ENCODE assay signal across 17 cellular contexts in genomic region chr2:186526281-186526680, GRCh38. TPM values are rescaled to one million over a fixed set of nuclear protein-coding genes. Genes with fewer than 3 reads are reported as not detected.
DNase-seq lines count a peak whose midpoint lies in the region; ATAC-seq, FAIRE-seq and TF ChIP-seq lines count a peak whose summit lies in the region.
"Had no signal": no experiment of that assay in that cellular context is flagged by ENCODE, and none has a peak within 500 bp of the region (broad histone marks: within the 10 kb centered on the region; RNA-seq: fewer than 3 reads in every experiment).

No MANE protein-coding gene starts in this region.

- H3K14ac ChIP-seq in H1 (ENCODE audit: insufficient read length) = no peak overlapping the region

- H3K79me1 ChIP-seq in H1 (ENCODE audit: low read depth, low read length) = no peaks in the 10 kb centered on the region

- FAIRE-seq in H54 (lab: Jason Lieb, UNC) (peak; percentile 60), H1 (lab: Jason Lieb, UNC) (peak; percentile 19)
- FAIRE-seq: A549, GM18507 had no signal

- H3K56ac ChIP-seq in H1 (replicated peaks; ENCODE audit: insufficient read length, low read depth, low read length) = no peak overlapping the region

- H4K91ac ChIP-seq in H1 (replicated peaks; ENCODE audit: insufficient read length, low read length) = no peak overlapping the region

- peaks cover 16% of the 10 kb centered on the region for H3K4me1 Mint-ChIP-seq in HFFc6 (ENCODE audit: low read depth)
- H3K4me1 Mint-ChIP-seq: CD14-positive monocyte had no signal

- no peak overlapping the region for H2BK120ac ChIP-seq in H1 (replicated peaks; ENCODE audit: low read depth, low read length)

- no peak for ATAC-seq in HG03469 (IDR thresholded peaks at IDR 0.05; ENCODE audit: unreplicated experiment)
- ATAC-seq: A549; CD8-positive, alpha-beta T cell; HCT116 had no signal

- TF ChIP-seq RAD21 in H1 (IDR thresholded peaks at IDR 0.05 in 1 of 2, conservative IDR thresholded peaks at IDR 0.05 in 1 of 2; ENCODE audit: low read depth in 2 of 2, low read length in 2 of 2) = no peak

- TF ChIP-seq POLR2A in H54 (IDR thresholded peaks at IDR 0.05; ENCODE audit: low read depth, low read length) (no peak), H1 (IDR thresholded peaks at IDR 0.05; ENCODE audit: control extremely low read depth in 1 of 2, low read depth in 2 of 2, low read length in 2 of 2) (no peak)

- no peak overlapping the region for H3K27ac Mint-ChIP-seq in HFFc6
- H3K27ac Mint-ChIP-seq: CD14-positive monocyte; CD8-positive, alpha-beta T cell had no signal

- H3K79me2 ChIP-seq in H1 (ENCODE audit: control insufficient read depth in 1 of 2, insufficient read depth in 2 of 2, low read length in 2 of 2) = no peaks in the 10 kb centered on the region

- CTCF ChIA-PET in H1 (lab: Charles Lee; ENCODE audit: partially characterized antibody) = interaction anchor here (1.6 kb wide), 1 partner anchor 12 kb away, joined by 3 read pairs; no protein-coding TSS in a partner anchor

- no peak for TF ChIP-seq CTCF in H1 (IDR thresholded peaks at IDR 0.05; ENCODE audit: control extremely low read depth in 1 of 3, insufficient read depth in 1 of 3, low read depth in 1 of 3, low read length in 3 of 3)
- TF ChIP-seq CTCF in HFFc6 (IDR thresholded peaks at IDR 0.05) = no peak

- no peak overlapping the region for H2BK20ac ChIP-seq in H1 (ENCODE audit: low read length)

- H4K5ac ChIP-seq in H1 (ENCODE audit: insufficient read length, low read depth, low read length) = no peak overlapping the region

- no peaks in the 10 kb centered on the region for H3K27me3 ChIP-seq in MG63
- H3K27me3 ChIP-seq in H1 (replicated peaks in 1 of 4; ENCODE audit: control insufficient read depth in 3 of 4, extremely low read depth in 1 of 4, insufficient read depth in 3 of 4, low read length in 3 of 4) = no peaks in the 10 kb centered on the region
- H3K27me3 ChIP-seq: BE2C had no signal

- H3K4me3 Mint-ChIP-seq in HFFc6 = no peak overlapping the region
- H3K4me3 Mint-ChIP-seq: CD14-positive monocyte; CD8-positive, alpha-beta T cell had no signal

- POLR2A ChIA-PET in H1 (lab: Charles Lee; ENCODE audit: partially characterized antibody) = no interaction called here

- H2AK5ac ChIP-seq in H1 (ENCODE audit: low read depth, low read length) = no peak overlapping the region

- H3K4ac ChIP-seq in H1 (replicated peaks; ENCODE audit: insufficient read length, low read depth, low read length) = no peak overlapping the region

- H2AFZ ChIP-seq in H1 (ENCODE audit: low read length) = no peak overlapping the region

- H3K36me3 Mint-ChIP-seq in HFFc6 (ENCODE audit: low read depth) = peaks cover 11% of the 10 kb centered on the region

- H3K9me3 Mint-ChIP-seq in HFFc6 = no peaks in the 10 kb centered on the region; the same call in 1 of the 2 replicates
- H3K9me3 Mint-ChIP-seq: CD8-positive, alpha-beta T cell had no signal

- no peak overlapping the region for H2BK15ac ChIP-seq in H1 (ENCODE audit: low read length)

- peaks cover 2% of the 10 kb centered on the region for H3K36me3 ChIP-seq in MG63
- peaks cover 0 to under 1% (median 0%) of the 10 kb centered on the region in 4 experiments; a peak in 1 of 8 replicates for H3K36me3 ChIP-seq in H1 (ENCODE audit: control insufficient read depth in 2 of 4, insufficient read depth in 4 of 4, low read length in 3 of 4)
- H3K36me3 ChIP-seq: BE2C had no signal

- no peak overlapping the region for H2BK12ac ChIP-seq in H1 (ENCODE audit: low read depth, low read length)

- no peak overlapping the region for H2BK5ac ChIP-seq in H1 (ENCODE audit: low read depth, low read length)

- H3K4me2 ChIP-seq in H1 (ENCODE audit: insufficient read depth in 1 of 2, low read depth in 2 of 2, low read length in 2 of 2) = no peak overlapping the region
- H3K4me2 ChIP-seq: A549 had no signal

- H3K4me1 ChIP-seq in H1 (replicated peaks in 1 of 4; ENCODE audit: control insufficient read depth in 3 of 4, insufficient read depth in 4 of 4, low read length in 3 of 4) = peaks cover 0 to 3% (median 0%) of the 10 kb centered on the region in 4 experiments; a peak in 1 of 7 replicates
- H3K4me1 ChIP-seq: A549, BE2C had no signal

- H3K27me3 Mint-ChIP-seq in HFFc6 (ENCODE audit: insufficient read depth) = no peaks in the 10 kb centered on the region; the same call in 1 of the 2 replicates

- TF ChIP-seq EP300 in H1 (IDR thresholded peaks at IDR 0.05; ENCODE audit: borderline replicate concordance in 1 of 2, low read depth in 2 of 2, low read length in 2 of 2) = no peak

- H3K23me2 ChIP-seq in H1 (ENCODE audit: low read depth, low read length) = no peaks in the 10 kb centered on the region

- H3K9me3 ChIP-seq in MG63 (no peaks in the 10 kb centered on the region), H1 (ENCODE audit: insufficient read depth in 2 of 2, low read depth in 1 of 2, low read length in 1 of 2) (no peaks in the 10 kb centered on the region)
- H3K9me3 ChIP-seq: A549, BE2C had no signal

- no peak for DNase-seq in H54 (ENCODE audit: insufficient read length, low spot score)
- peak; percentile 26 for DNase-seq in MG63
- no peak for DNase-seq in H1 (ENCODE audit: low read depth in 1 of 2, low spot score in 2 of 2)
- no peak for DNase-seq in HFFc6
- DNase-seq in C1 segment of cervical spinal cord (lab: John Stamatoyannopoulos, UW) = no peak
- no peak for DNase-seq in activated T-cell treated with anti-CD3 and anti-CD28 coated beads, Interleukin-2, amount 50 U/mL, for 1 hour
- DNase-seq: BE2C; CD8-positive, alpha-beta T cell; COR-L47; DND-41; GF-D8; GOT3 had no signal

- no peak overlapping the region for H3K18ac ChIP-seq in H1 (ENCODE audit: extremely low read depth, low read length)

- H3K23ac ChIP-seq in H1 (ENCODE audit: insufficient read length) = no peak overlapping the region

- H4K20me1 ChIP-seq in H1 (replicated peaks in 1 of 2; ENCODE audit: control insufficient read depth in 1 of 2, insufficient read depth in 2 of 2, low read length in 2 of 2) = no peaks in the 10 kb centered on the region

- no peak overlapping the region for H3K9ac ChIP-seq in H1 (replicated peaks in 1 of 4; ENCODE audit: extremely low read depth in 1 of 4, low read depth in 3 of 4, low read length in 3 of 4)

- H3K4me3 ChIP-seq in MG63 (no peak overlapping the region), H1 (ENCODE audit: extremely low read depth in 1 of 4, insufficient read depth in 2 of 4, low read depth in 3 of 4, low read length in 4 of 4) (no peak overlapping the region)
- H3K4me3 ChIP-seq: A549 had no signal

- H3K27ac ChIP-seq in H1 (ENCODE audit: low read depth, low read length) = no peak overlapping the region
- H3K27ac ChIP-seq: A549 had no signal

- no peak overlapping the region for H4K8ac ChIP-seq in H1 (ENCODE audit: extremely low read depth, insufficient read depth, low read length)

- WGBS in H1 (ENCODE audit: extremely low coverage in 1 of 2, insufficient coverage in 1 of 2, insufficient read length in 1 of 2, insufficient replicate concordance in 2 of 2, low coverage in 1 of 2, low lambda C conversion rate in 2 of 2, missing lambda C conversion rate in 1 of 2), 2 experiments = 85% methylated on average over 2 of the region's 2 CpGs; no CpG with 5 or more reads in 1 of the 2 experiments

TF ChIP-seq in H1, 55 proteins besides CTCF, POLR2A, EP300 and RAD21 (continues in another document):
- no peak for TF ChIP-seq TAF1 (IDR thresholded peaks at IDR 0.05; ENCODE audit: low read depth, low read length)
- TF ChIP-seq JUN (IDR thresholded peaks at IDR 0.05; ENCODE audit: low read depth, low read length) = no peak
- TF ChIP-seq PHF8 (conservative IDR thresholded peaks at IDR 0.05; ENCODE audit: low read depth, low read length) = no peak
- TF ChIP-seq RNF2 (IDR thresholded peaks at IDR 0.05; ENCODE audit: borderline replicate concordance, low read depth, low read length, missing control alignments, poor library complexity, severe bottlenecking) = no peak
- TF ChIP-seq, protein P1, sequence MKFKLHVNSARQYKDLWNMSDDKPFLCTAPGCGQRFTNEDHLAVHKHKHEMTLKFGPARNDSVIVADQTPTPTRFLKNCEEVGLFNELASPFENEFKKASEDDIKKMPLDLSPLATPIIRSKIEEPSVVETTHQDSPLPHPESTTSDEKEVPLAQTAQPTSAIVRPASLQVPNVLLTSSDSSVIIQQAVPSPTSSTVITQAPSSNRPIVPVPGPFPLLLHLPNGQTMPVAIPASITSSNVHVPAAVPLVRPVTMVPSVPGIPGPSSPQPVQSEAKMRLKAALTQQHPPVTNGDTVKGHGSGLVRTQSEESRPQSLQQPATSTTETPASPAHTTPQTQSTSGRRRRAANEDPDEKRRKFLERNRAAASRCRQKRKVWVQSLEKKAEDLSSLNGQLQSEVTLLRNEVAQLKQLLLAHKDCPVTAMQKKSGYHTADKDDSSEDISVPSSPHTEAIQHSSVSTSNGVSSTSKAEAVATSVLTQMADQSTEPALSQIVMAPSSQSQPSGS (IDR thresholded peaks at IDR 0.05; ENCODE audit: low read length) = no peak
- TF ChIP-seq KDM4A (IDR thresholded peaks at IDR 0.05; ENCODE audit: low read depth, low read length, severe bottlenecking) = no peak
- no peak for TF ChIP-seq CBX5 (IDR thresholded peaks at IDR 0.05; ENCODE audit: low read depth, low read length)
- TF ChIP-seq HDAC2 (IDR thresholded peaks at IDR 0.05; ENCODE audit: borderline replicate concordance in 1 of 2, low read depth in 2 of 2, low read length in 2 of 2) = no peak
- no peak for TF ChIP-seq ASH2L (IDR thresholded peaks at IDR 0.05; ENCODE audit: low read length)
- TF ChIP-seq CREB1 (IDR thresholded peaks at IDR 0.05) = no peak
- no peak for TF ChIP-seq ZNF274 (IDR thresholded peaks at IDR 0.05; ENCODE audit: borderline replicate concordance, extremely low read depth, low read length)
- TF ChIP-seq CHD2 (IDR thresholded peaks at IDR 0.05; ENCODE audit: low read length) = no peak
- no peak for TF ChIP-seq KDM5A (IDR thresholded peaks at IDR 0.05; ENCODE audit: low read length)
- TF ChIP-seq SP4 (IDR thresholded peaks at IDR 0.05; ENCODE audit: low read length) = no peak
- TF ChIP-seq FOSL1 (IDR thresholded peaks at IDR 0.05; ENCODE audit: insufficient read depth, low read depth, low read length) = no peak
- no peak for TF ChIP-seq POU5F1 (IDR thresholded peaks at IDR 0.05; ENCODE audit: low read depth, low read length)

RNA-seq across cellular contexts. Expression of gene ZC3H15, which starts 40.2 kb away (rescaled TPM):
- 82.9 and 109 TPM in 2 replicates for total RNA-seq in MG63 (2014; rRNA removed; shearing (Covaris generic); ENCODE audit: low replicate concordance)
- total RNA-seq in H1 (2021; fragmentation: NEBNext Ultra II Directional; extraction: Animal tissue kit (Norgen Biotek cat#: 25700)) = 76.5 and 80.8 TPM in 2 replicates
- polyA plus RNA-seq in H1 (2011; rRNA removed) = 15.9 and 32.0 TPM in 2 replicates
- 52.8 TPM for polyA plus RNA-seq in H1 (2011; cell fraction: cytosol; rRNA removed)
- 11.5 TPM for polyA plus RNA-seq in H1 (2011; cell fraction: nucleus; rRNA removed)
- polyA plus RNA-seq in H1 (2012, experiment 1 of 2) = 49.0 to 97.4 TPM (median 55.0 TPM) in 4 replicates
- 6.5 TPM for polyA plus RNA-seq in H1 (2012, experiment 2 of 2)
- 87.1 TPM for polyA plus RNA-seq in H1 (2013, experiment 1 of 2)
- 89.5 TPM for polyA plus RNA-seq in H1 (2013, experiment 2 of 2)
- polyA minus RNA-seq in H1 (2011; rRNA and poly(A)+ RNA removed) = 24.2 and 24.7 TPM in 2 replicates
- polyA minus RNA-seq in H1 (2011; cell fraction: cytosol; rRNA and poly(A)+ RNA removed) = 40.8 TPM
- 34.2 TPM for polyA minus RNA-seq in H1 (2011; cell fraction: nucleus; rRNA and poly(A)+ RNA removed)
- total RNA-seq in HFFc6 (2021; fragmentation: NEBNext Ultra II Directional; extraction: Animal tissue kit (Norgen Biotek cat#: 25700)) = 10 to 100 TPM; 57.8 to 67.7 (median 63.8) TPM
